Comparison of ENCODE assay signal across 8 cellular contexts in genomic region chr17:80454557-80455327, GRCh38. TPM values are rescaled to one million over a fixed set of nuclear protein-coding genes. Genes with fewer than 3 reads are reported as not detected.
DNase-seq lines count a peak whose midpoint lies in the region; ATAC-seq and TF ChIP-seq lines count a peak whose summit lies in the region.

No MANE protein-coding gene starts in this region.

- H3K9me3 Mint-ChIP-seq in chondrocyte (ENCODE audit: low read depth) = no peaks in the 10 kb centered on the region

- peak; percentile 88 for ATAC-seq in HG03432 (IDR thresholded peaks at IDR 0.05; ENCODE audit: unreplicated experiment)

- H3K4me1 Mint-ChIP-seq in chondrocyte (ENCODE audit: low read depth) = peaks cover 36% of the 10 kb centered on the region

- DNase-seq in Ammon's horn (ENCODE audit: low spot score) (peak; percentile 97), NCI-H460 (ENCODE audit: extremely low read depth, low read depth) (peak; percentile 95), chondrocyte (ENCODE audit: low spot score) (peak; percentile 98), kidney glomerular epithelial cell (lab: John Stamatoyannopoulos, UW) (peak; percentile 70)
- peak; percentile 91 to 94 for DNase-seq in activated CD4-positive, alpha-beta T cell treated with anti-CD3 and anti-CD28 coated beads for 24 hours (ENCODE audit: low read depth in 2 of 2)
- peak; percentile 93 to 96 for DNase-seq in stimulated activated CD4-positive, alpha-beta T cell treated with anti-CD3 and anti-CD28 coated beads, Interleukin-15, amount 100 ng/mL, for 48 hours (ENCODE audit: low read depth in 2 of 2)

- H3K27me3 Mint-ChIP-seq in chondrocyte (ENCODE audit: low read depth) = peaks cover 8% of the 10 kb centered on the region

- peaks cover under 1% of the 10 kb centered on the region for H3K36me3 Mint-ChIP-seq in chondrocyte (ENCODE audit: low read depth)

- TF ChIP-seq POLR2A in GM19193 (IDR thresholded peaks at IDR 0.05; ENCODE audit: extremely low read depth, insufficient read depth, insufficient read length) = peak; percentile 92

- peak; percentile 30 for TF ChIP-seq CTCF in chondrocyte (IDR thresholded peaks at IDR 0.05)

- H3K4me3 Mint-ChIP-seq in chondrocyte (ENCODE audit: unreplicated experiment) = peak overlapping the region; percentile 88

- peak overlapping the region; percentile 96 for H3K27ac Mint-ChIP-seq in chondrocyte (ENCODE audit: unreplicated experiment)

RNA-seq across cellular contexts. Expression of gene NPTX1, which starts 21.7 kb away (rescaled TPM):
- 0.67 and 0.69 TPM in 2 replicates for total RNA-seq in NCI-H460 (2014; rRNA removed; shearing (Covaris generic))
- 0.47 and 2.0 TPM in 2 replicates for polyA plus RNA-seq in NCI-H460 (2014; cell fraction: nucleus; rRNA removed)
- 16.1 to 20.3 TPM (median 16.5 TPM) in 3 replicates for total RNA-seq in chondrocyte

RNA-seq across cellular contexts. Expression of gene ENDOV, which starts 39.8 kb away (rescaled TPM):
- total RNA-seq in NCI-H460 (2014; rRNA removed; shearing (Covaris generic)) = 21.1 and 25.3 TPM in 2 replicates
- 40.4 and 40.5 TPM in 2 replicates for polyA plus RNA-seq in NCI-H460 (2014; cell fraction: nucleus; rRNA removed)
- 22.8 to 32.5 TPM (median 27.0 TPM) in 3 replicates for total RNA-seq in chondrocyte

Comparison
In these comparisons a context has a peak if more than half of its experiments do, and no peak if none do; other contexts are left out.
1. Peak in every context shown above with its lines: DNase-seq and ATAC-seq.
2. RNA of gene NPTX1, which starts 21.7 kb away (total RNA-seq): 16.1 to 20.3 TPM in chondrocyte; 0.67 to 0.69 TPM in NCI-H460; every median in the first group is over 10 times any median in the second.